In the genomic region with DNA sequence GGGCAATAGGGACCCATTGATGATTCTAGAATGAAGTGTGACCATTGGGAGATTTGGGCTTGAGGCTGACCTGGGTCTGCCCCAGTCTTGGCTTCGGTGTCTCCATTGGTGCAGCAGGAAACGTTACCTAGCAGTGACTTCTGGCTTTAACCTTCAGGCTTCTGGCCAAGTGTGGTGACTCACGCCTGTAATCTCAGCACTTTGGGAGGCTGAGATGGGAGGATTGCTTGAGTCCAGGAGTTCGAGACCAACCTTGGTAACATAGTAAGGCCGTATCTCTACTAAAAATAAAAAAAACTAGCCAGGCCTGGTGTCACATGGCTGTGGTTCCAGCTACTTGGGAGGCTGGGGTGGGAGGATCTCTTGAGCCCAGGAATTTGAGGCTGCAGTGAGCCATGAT, we compare ENCODE assay signal across 2 cellular contexts.
TF ChIP-seq lines count a peak whose summit lies in the region.

No MANE protein-coding gene starts in this region.

TF ChIP-seq in GM12891, 5 proteins besides CTCF, POLR2A, EP300 and RAD21:
- no peak for TF ChIP-seq POU2F2 (IDR thresholded peaks at IDR 0.05; ENCODE audit: low read depth, low read length)
- no peak for TF ChIP-seq SPI1 (IDR thresholded peaks at IDR 0.05; ENCODE audit: low read depth, low read length)
- TF ChIP-seq PAX5 (IDR thresholded peaks at IDR 0.05; ENCODE audit: insufficient read depth, low read length, severe bottlenecking): no peak
- TF ChIP-seq POLR2AphosphoS5 (IDR thresholded peaks at IDR 0.05; ENCODE audit: low read depth, low read length): no peak
- TF ChIP-seq TAF1 (IDR thresholded peaks at IDR 0.05; ENCODE audit: low read depth, low read length): no peak
TF ChIP-seq in GM12891: peak in this region for 0.

TF ChIP-seq in K562, 482 proteins besides CTCF, POLR2A, EP300 and RAD21:
- TF ChIP-seq U2AF1 (optimal IDR thresholded peaks at IDR 0.05; ENCODE audit: low read depth, low read length): no peak
- TF ChIP-seq, protein P1, sequence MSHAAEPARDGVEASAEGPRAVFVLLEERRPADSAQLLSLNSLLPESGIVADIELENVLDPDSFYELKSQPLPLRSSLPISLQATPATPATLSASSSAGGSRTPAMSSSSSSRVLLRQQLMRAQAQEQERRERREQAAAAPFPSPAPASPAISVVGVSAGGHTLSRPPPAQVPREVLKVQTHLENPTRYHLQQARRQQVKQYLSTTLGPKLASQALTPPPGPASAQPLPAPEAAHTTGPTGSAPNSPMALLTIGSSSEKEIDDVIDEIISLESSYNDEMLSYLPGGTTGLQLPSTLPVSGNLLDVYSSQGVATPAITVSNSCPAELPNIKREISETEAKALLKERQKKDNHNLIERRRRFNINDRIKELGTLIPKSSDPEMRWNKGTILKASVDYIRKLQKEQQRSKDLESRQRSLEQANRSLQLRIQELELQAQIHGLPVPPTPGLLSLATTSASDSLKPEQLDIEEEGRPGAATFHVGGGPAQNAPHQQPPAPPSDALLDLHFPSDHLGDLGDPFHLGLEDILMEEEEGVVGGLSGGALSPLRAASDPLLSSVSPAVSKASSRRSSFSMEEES (CRISPR knock-in tag; IDR thresholded peaks at IDR 0.05): no peak
- TF ChIP-seq KDM1A (IDR thresholded peaks at IDR 0.05): peak; percentile 48 to 70; a peak in 3 of 4 replicates
- peak; percentile 66 for TF ChIP-seq NFIC (IDR thresholded peaks at IDR 0.05)
- no peak for TF ChIP-seq JUND (IDR thresholded peaks at IDR 0.05; ENCODE audit: borderline replicate concordance, low read depth, low read length)
- TF ChIP-seq JUND (tag; IDR thresholded peaks at IDR 0.05; ENCODE audit: borderline replicate concordance, low read depth, low read length): 0 out of 3 replicates have a peak, but pooled peaks have one; percentile 10
- no peak for TF ChIP-seq ZNF583 (CRISPR knock-in tag; IDR thresholded peaks at IDR 0.05)
- TF ChIP-seq, protein P2, sequence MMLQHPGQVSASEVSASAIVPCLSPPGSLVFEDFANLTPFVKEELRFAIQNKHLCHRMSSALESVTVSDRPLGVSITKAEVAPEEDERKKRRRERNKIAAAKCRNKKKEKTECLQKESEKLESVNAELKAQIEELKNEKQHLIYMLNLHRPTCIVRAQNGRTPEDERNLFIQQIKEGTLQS (IDR thresholded peaks at IDR 0.05): peak; percentile 36
- TF ChIP-seq, protein P2 (CRISPR knock-in tag; conservative IDR thresholded peaks at IDR 0.05): no peak
